Comparison of ENCODE assay signal across 36 cellular contexts in genomic region chr17:35627417-35627816, GRCh38. TPM values are rescaled to one million over a fixed set of nuclear protein-coding genes. Genes with fewer than 3 reads are reported as not detected.
A peak's percentile ranks its signal among the peaks of the same experiment; 100 is the strongest.
DNase-seq lines count a peak whose midpoint lies in the region; ATAC-seq, FAIRE-seq and TF ChIP-seq lines count a peak whose summit lies in the region.
"Had no signal": no experiment of that assay in that cellular context is flagged by ENCODE, and none has a peak within 500 bp of the region (broad histone marks: within the 10 kb centered on the region; RNA-seq: fewer than 3 reads in every experiment).

No MANE protein-coding gene starts in this region.

- intact Hi-C loops in naive thymus-derived CD4-positive, alpha-beta T cell (cut with micrococcal nuclease) = no loop called here
- intact Hi-C loops in right cardiac atrium (cut with DNase I) = no loop called here

- peak overlapping the region; percentile 41 for H3K27ac Mint-ChIP-seq in T-helper 17 cell
- peak overlapping the region; percentile 70 for H3K27ac Mint-ChIP-seq in memory B cell
- no peak overlapping the region for H3K27ac Mint-ChIP-seq in naive thymus-derived CD4-positive, alpha-beta T cell
- H3K27ac Mint-ChIP-seq: activated CD8-positive, alpha-beta memory T cell treated with anti-CD3 and anti-CD28 coated beads, Interleukin-2, amount 10 ng/mL, durations not matched to agents 7 days and 5 days; CD8-positive, alpha-beta T cell; T-helper 1 cell treated with Interleukin-12 subunit alpha and Interleukin-12 subunit beta and Interleukin-4 antibody, amounts not matched to agents 30 μg/mL and 1 μg/mL, for 36 hours had no signal

- H3K4me1 ChIP-seq in keratinocyte (ENCODE audit: control insufficient read depth, extremely low read depth, insufficient read depth, low read length) = peaks cover 14% of the 10 kb centered on the region
- H3K4me1 ChIP-seq in naive thymus-derived CD4-positive, alpha-beta T cell (ENCODE audit: control insufficient read depth in 2 of 2, insufficient read depth in 2 of 2, low read length in 2 of 2) = no peaks in the 10 kb centered on the region
- no peaks in the 10 kb centered on the region for H3K4me1 ChIP-seq in right cardiac atrium (ENCODE audit: control insufficient read depth, insufficient read depth, low read length)
- H3K4me1 ChIP-seq: ascending aorta, testis had no signal

- H3K4me2 ChIP-seq in keratinocyte (ENCODE audit: control insufficient read depth, extremely low read depth, insufficient read depth, low read depth, low read length) = no peak overlapping the region
- H3K4me2 ChIP-seq: smooth muscle cell had no signal

- dilution Hi-C loops in keratinocyte (cut with MboI; ENCODE audit: extremely low pct_ligation_motif_present, low sequenced_read_pairs) = no loop called here

- no peaks in the 10 kb centered on the region for H3K9me1 ChIP-seq in keratinocyte (ENCODE audit: control insufficient read depth, extremely low read depth, insufficient read depth, low read length)

- no peak overlapping the region for H3K4me3 ChIP-seq in keratinocyte (ENCODE audit: control insufficient read depth in 2 of 3, extremely low read depth in 1 of 3, insufficient read depth in 2 of 3, low read depth in 1 of 3, low read length in 3 of 3)
- H3K4me3 ChIP-seq in naive thymus-derived CD4-positive, alpha-beta T cell (ENCODE audit: low read length) = no peak overlapping the region
- no peak overlapping the region for H3K4me3 ChIP-seq in right cardiac atrium (ENCODE audit: low read length)
- H3K4me3 ChIP-seq: ascending aorta, heart right ventricle, left ventricle myocardium inferior, smooth muscle cell, testis had no signal

- H3K36me3 Mint-ChIP-seq in T-helper 17 cell (ENCODE audit: low read depth) = peaks cover 7% of the 10 kb centered on the region
- peaks cover 20% of the 10 kb centered on the region for H3K36me3 Mint-ChIP-seq in memory B cell
- H3K36me3 Mint-ChIP-seq in naive thymus-derived CD4-positive, alpha-beta T cell = peaks cover 4 to 40% (median 17%) of the 10 kb centered on the region in 5 donors

- no peaks in the 10 kb centered on the region for H3K9me3 Mint-ChIP-seq in memory B cell
- H3K9me3 Mint-ChIP-seq in naive thymus-derived CD4-positive, alpha-beta T cell = no peaks in the 10 kb centered on the region
- H3K9me3 Mint-ChIP-seq: activated T-cell treated with anti-CD3 and anti-CD28 coated beads, Interleukin-2, amount 50 U/mL, for 4 hours; CD8-positive, alpha-beta T cell; nephron; T-helper 1 cell treated with Interleukin-12 subunit alpha and Interleukin-12 subunit beta and Interleukin-4 antibody, amounts not matched to agents 30 μg/mL and 1 μg/mL, for 36 hours had no signal

- no peak for TF ChIP-seq CTCF in 22Rv1 (IDR thresholded peaks at IDR 0.05)
- no peak for TF ChIP-seq CTCF in keratinocyte (optimal IDR thresholded peaks at IDR 0.05 in 1 of 3, IDR thresholded peaks at IDR 0.05 in 1 of 3, conservative IDR thresholded peaks at IDR 0.05 in 1 of 3; ENCODE audit: extremely low read depth in 1 of 3, insufficient read depth in 2 of 3, low read length in 3 of 3)

- peaks cover 3% of the 10 kb centered on the region for H4K20me1 ChIP-seq in keratinocyte (ENCODE audit: control insufficient read depth, extremely low read depth, insufficient read depth, low read length)

- DNase-seq in T-helper 17 cell (no peak), keratinocyte (ENCODE audit: low read depth, low spot score) (no peak), memory B cell (ENCODE audit: low spot score in 2 of 2) (no peak), right cardiac atrium (no peak)
- DNase-seq in naive thymus-derived CD4-positive, alpha-beta T cell = no peak
- DNase-seq: activated CD4-positive, alpha-beta T cell treated with anti-CD3 and anti-CD28 coated beads, Interleukin-2, amount 50 U/mL, for 4 hours; activated CD8-positive, alpha-beta memory T cell treated with anti-CD3 and anti-CD28 coated beads, Interleukin-2, amount 10 ng/mL, durations not matched to agents 7 days and 5 days; activated gamma-delta T cell treated with Interleukin-2 at 50 U/mL for 16 hours; activated T-cell treated with anti-CD3 and anti-CD28 coated beads, Interleukin-2, amount 50 U/mL, for 4 hours; CD8-positive, alpha-beta T cell; cerebellar nuclear complex; foreskin melanocyte; heart right ventricle; Kasumi-1; left ventricle myocardium inferior; NCI-H1417 treated with DMSO at 0.1 percent for 48 hours; NCI-H2081 treated with DMSO at 0.1 percent for 48 hours; NCI-H2227 treated with DMSO at 0.1 percent for 48 hours; NCI-H526 treated with DMSO at 0.1 percent for 48 hours; retina; Right ventricle myocardium superior; stimulated activated CD4-positive, alpha-beta T cell treated with anti-CD3 and anti-CD28 coated beads, Interleukin-1b, Interleukin-23, amount 100 ng/mL, for 48 hours; stimulated activated naive CD8-positive, alpha-beta T cell treated with anti-CD3 and anti-CD28 coated beads, Interleukin-15, Interleukin-2, amounts not matched to agents 100 U/mL and 50 U/mL, for 24 hours; testis had no signal

- POLR2A ChIA-PET in naive thymus-derived CD4-positive, alpha-beta T cell (lab: Charles Lee) = no interaction called here

- WGBS in right cardiac atrium = 94% methylated on average over 4 of the region's 4 CpGs

- H3K9me3 ChIP-seq in T-helper 17 cell (ENCODE audit: control insufficient read depth, low read length, poor library complexity, severe bottlenecking) (no peaks in the 10 kb centered on the region), keratinocyte (ENCODE audit: control insufficient read depth, low read depth, low read length) (no peaks in the 10 kb centered on the region), right cardiac atrium (ENCODE audit: control insufficient read depth, low read length) (no peaks in the 10 kb centered on the region)
- H3K9me3 ChIP-seq in naive thymus-derived CD4-positive, alpha-beta T cell (ENCODE audit: control insufficient read depth in 2 of 3, low read length in 3 of 3) = no peaks in the 10 kb centered on the region
- H3K9me3 ChIP-seq: ascending aorta, heart right ventricle, left ventricle myocardium inferior, testis had no signal

- peaks cover 6 to 19% of the 10 kb centered on the region in 2 experiments for H3K36me3 ChIP-seq in keratinocyte (ENCODE audit: control insufficient read depth in 2 of 2, extremely low read depth in 1 of 2, insufficient read depth in 2 of 2, low read length in 2 of 2)
- H3K36me3 ChIP-seq in naive thymus-derived CD4-positive, alpha-beta T cell (ENCODE audit: control insufficient read depth in 2 of 3, insufficient read depth in 3 of 3, low read length in 3 of 3) = peaks cover 13 to 50% (median 19%) of the 10 kb centered on the region in 3 experiments

- H3K4me1 Mint-ChIP-seq in T-helper 17 cell = peaks cover 3% of the 10 kb centered on the region
- H3K4me1 Mint-ChIP-seq in memory B cell = peaks cover 7% of the 10 kb centered on the region
- H3K4me1 Mint-ChIP-seq in naive thymus-derived CD4-positive, alpha-beta T cell = peaks cover 0 to 3% (median 0%) of the 10 kb centered on the region in 7 donors

- ATAC-seq in T-helper 17 cell = no peak
- no peak for ATAC-seq in memory B cell (ENCODE audit: low read depth)
- no peak for ATAC-seq in naive thymus-derived CD4-positive, alpha-beta T cell
- ATAC-seq in HG03095 (IDR thresholded peaks at IDR 0.05; ENCODE audit: unreplicated experiment) = no peak
- no peak for ATAC-seq in HG02759 (IDR thresholded peaks at IDR 0.05; ENCODE audit: unreplicated experiment)
- no peak for ATAC-seq in right cardiac atrium
- ATAC-seq: activated CD8-positive, alpha-beta memory T cell treated with anti-CD3 and anti-CD28 coated beads, Interleukin-2, amount 10 ng/mL, durations not matched to agents 7 days and 5 days; activated T-cell treated with anti-CD3 and anti-CD28 coated beads, Interleukin-2, amount 50 U/mL, for 4 hours; CD8-positive, alpha-beta T cell; heart right ventricle; Panc1; SK-N-SH treated with all-trans-retinoic acid at 6 μM for 48 hours; stimulated activated naive CD8-positive, alpha-beta T cell treated with anti-CD3 and anti-CD28 coated beads, Interleukin-15, Interleukin-2, amounts not matched to agents 100 U/mL and 50 U/mL, for 24 hours had no signal

- no peaks in the 10 kb centered on the region for H3K27me3 ChIP-seq in keratinocyte (ENCODE audit: control insufficient read depth, extremely low read depth, insufficient read depth, low read length)
- H3K27me3 ChIP-seq in naive thymus-derived CD4-positive, alpha-beta T cell (ENCODE audit: control insufficient read depth in 2 of 2, insufficient read depth in 2 of 2, low read length in 2 of 2) = no peaks in the 10 kb centered on the region
- no peaks in the 10 kb centered on the region for H3K27me3 ChIP-seq in right cardiac atrium (ENCODE audit: control insufficient read depth, insufficient read depth)
- H3K27me3 ChIP-seq: ascending aorta, heart right ventricle, testis had no signal

- peak; percentile 44 for FAIRE-seq in keratinocyte (lab: Jason Lieb, UNC)
- FAIRE-seq: endometrium, GM12892, TTC549 had no signal

- H3K4me3 Mint-ChIP-seq in T-helper 17 cell = no peak overlapping the region
- no peak overlapping the region for H3K4me3 Mint-ChIP-seq in memory B cell
- H3K4me3 Mint-ChIP-seq in naive thymus-derived CD4-positive, alpha-beta T cell = no peak overlapping the region
- H3K4me3 Mint-ChIP-seq: activated CD8-positive, alpha-beta memory T cell treated with anti-CD3 and anti-CD28 coated beads, Interleukin-2, amount 10 ng/mL, durations not matched to agents 7 days and 5 days; activated T-cell treated with anti-CD3 and anti-CD28 coated beads, Interleukin-2, amount 50 U/mL, for 4 hours; CD8-positive, alpha-beta T cell; nephron; T-helper 1 cell treated with Interleukin-12 subunit alpha and Interleukin-12 subunit beta and Interleukin-4 antibody, amounts not matched to agents 30 μg/mL and 1 μg/mL, for 36 hours had no signal

- peak overlapping the region; percentile 79 for H3K27ac ChIP-seq in 22Rv1
- H3K27ac ChIP-seq in keratinocyte (ENCODE audit: control insufficient read depth, insufficient read depth, low read length) = no peak overlapping the region
- H3K27ac ChIP-seq in naive thymus-derived CD4-positive, alpha-beta T cell (ENCODE audit: low read depth, low read length) = no peak overlapping the region
- no peak overlapping the region for H3K27ac ChIP-seq in right cardiac atrium (ENCODE audit: low read length)
- H3K27ac ChIP-seq: ascending aorta, heart right ventricle, left ventricle myocardium inferior, testis had no signal

- no peak overlapping the region for H2AFZ ChIP-seq in keratinocyte (ENCODE audit: control insufficient read depth, low read length)

- CTCF ChIA-PET in naive thymus-derived CD4-positive, alpha-beta T cell (lab: Charles Lee) = no interaction called here

- no peak overlapping the region for H3K9ac ChIP-seq in keratinocyte (ENCODE audit: control insufficient read depth, extremely low read depth, insufficient read depth, low read length)

- no peaks in the 10 kb centered on the region for H3K27me3 Mint-ChIP-seq in T-helper 17 cell
- H3K27me3 Mint-ChIP-seq in memory B cell = no peaks in the 10 kb centered on the region
- H3K27me3 Mint-ChIP-seq in naive thymus-derived CD4-positive, alpha-beta T cell = no peaks in the 10 kb centered on the region
- H3K27me3 Mint-ChIP-seq: activated CD8-positive, alpha-beta memory T cell treated with anti-CD3 and anti-CD28 coated beads, Interleukin-2, amount 10 ng/mL, durations not matched to agents 7 days and 5 days had no signal

- peaks cover 3% of the 10 kb centered on the region for H3K79me2 ChIP-seq in keratinocyte (ENCODE audit: control insufficient read depth, insufficient read depth, low read length)

RNA-seq across cellular contexts. Expression of gene AP2B1, which starts 40.3 kb away (rescaled TPM):
- total RNA-seq in T-helper 17 cell (100 to 1,000 TPM in 1 of 2 donors, 10 to 100 TPM in 1; 95.9 to 114 TPM), right cardiac atrium (100 to 1,000 TPM; 131 to 144 (median 136) TPM)
- polyA plus RNA-seq in keratinocyte (151 to 209 TPM (median 189 TPM) in 3 replicates), right cardiac atrium (39.7 TPM)
- 75.5 TPM for polyA plus RNA-seq in keratinocyte (2011; ENCODE audit: low read depth)
- 159 and 240 TPM in 2 replicates for polyA plus RNA-seq in keratinocyte (2011; cell fraction: cytosol; rRNA removed)
- 144 and 149 TPM in 2 replicates for polyA plus RNA-seq in keratinocyte (2011; cell fraction: nucleus; rRNA removed)
- 42.0 and 163 TPM in 2 replicates for polyA plus RNA-seq in keratinocyte (2012; ENCODE audit: low replicate concordance)
- 179 to 376 TPM (median 320 TPM) in 3 replicates for polyA minus RNA-seq in keratinocyte
- 215 TPM for polyA minus RNA-seq in keratinocyte (2011; cell fraction: cytosol; rRNA and poly(A)+ RNA removed)
- polyA minus RNA-seq in keratinocyte (2011; cell fraction: nucleus; rRNA and poly(A)+ RNA removed) = 98.2 and 178 TPM in 2 replicates
- 100 to 1,000 TPM in 4 of 5 experiments, 10 to 100 TPM in 1; 84.7 to 197 (median 136) TPM for total RNA-seq in naive thymus-derived CD4-positive, alpha-beta T cell
- 10 to 100 TPM; 49.0 to 66.0 TPM for polyA plus RNA-seq in naive thymus-derived CD4-positive, alpha-beta T cell

RNA-seq across cellular contexts. Expression of gene PEX12, which starts 49.0 kb away (rescaled TPM):
- total RNA-seq in T-helper 17 cell = 1 to 10 TPM; 3.1 to 3.6 TPM
- 6.4 to 7.7 TPM (median 6.9 TPM) in 3 replicates for polyA plus RNA-seq in keratinocyte
- polyA plus RNA-seq in keratinocyte (2011; ENCODE audit: low read depth) = 4.7 TPM
- polyA plus RNA-seq in keratinocyte (2011; cell fraction: cytosol; rRNA removed) = 3.0 and 5.2 TPM in 2 replicates
- polyA plus RNA-seq in keratinocyte (2011; cell fraction: nucleus; rRNA removed) = 8.5 and 10.6 TPM in 2 replicates
- 3.9 and 5.2 TPM in 2 replicates for polyA plus RNA-seq in keratinocyte (2012; ENCODE audit: low replicate concordance)
- 4.3 to 7.0 TPM (median 5.8 TPM) in 3 replicates for polyA minus RNA-seq in keratinocyte
- 4.0 TPM for polyA minus RNA-seq in keratinocyte (2011; cell fraction: cytosol; rRNA and poly(A)+ RNA removed)
- polyA minus RNA-seq in keratinocyte (2011; cell fraction: nucleus; rRNA and poly(A)+ RNA removed) = 3.6 and 5.2 TPM in 2 replicates
- 1 to 10 TPM; 2.9 to 8.0 (median 5.3) TPM for total RNA-seq in naive thymus-derived CD4-positive, alpha-beta T cell
- 1 to 10 TPM; 2.2 to 5.0 TPM for polyA plus RNA-seq in naive thymus-derived CD4-positive, alpha-beta T cell
- 1 to 10 TPM; 5.8 to 9.2 (median 7.5) TPM for total RNA-seq in right cardiac atrium
- 5.1 TPM for polyA plus RNA-seq in right cardiac atrium

Comparison
In these comparisons a context has a peak if more than half of its experiments do, and no peak if none do; other contexts are left out.
1. H3K27ac Mint-ChIP-seq: peak in T-helper 17 cell (single experiment) and memory B cell (single experiment); none in naive thymus-derived CD4-positive, alpha-beta T cell (0 of 9).